8 cellular contexts compared by ENCODE assay signal in the genomic region with DNA sequence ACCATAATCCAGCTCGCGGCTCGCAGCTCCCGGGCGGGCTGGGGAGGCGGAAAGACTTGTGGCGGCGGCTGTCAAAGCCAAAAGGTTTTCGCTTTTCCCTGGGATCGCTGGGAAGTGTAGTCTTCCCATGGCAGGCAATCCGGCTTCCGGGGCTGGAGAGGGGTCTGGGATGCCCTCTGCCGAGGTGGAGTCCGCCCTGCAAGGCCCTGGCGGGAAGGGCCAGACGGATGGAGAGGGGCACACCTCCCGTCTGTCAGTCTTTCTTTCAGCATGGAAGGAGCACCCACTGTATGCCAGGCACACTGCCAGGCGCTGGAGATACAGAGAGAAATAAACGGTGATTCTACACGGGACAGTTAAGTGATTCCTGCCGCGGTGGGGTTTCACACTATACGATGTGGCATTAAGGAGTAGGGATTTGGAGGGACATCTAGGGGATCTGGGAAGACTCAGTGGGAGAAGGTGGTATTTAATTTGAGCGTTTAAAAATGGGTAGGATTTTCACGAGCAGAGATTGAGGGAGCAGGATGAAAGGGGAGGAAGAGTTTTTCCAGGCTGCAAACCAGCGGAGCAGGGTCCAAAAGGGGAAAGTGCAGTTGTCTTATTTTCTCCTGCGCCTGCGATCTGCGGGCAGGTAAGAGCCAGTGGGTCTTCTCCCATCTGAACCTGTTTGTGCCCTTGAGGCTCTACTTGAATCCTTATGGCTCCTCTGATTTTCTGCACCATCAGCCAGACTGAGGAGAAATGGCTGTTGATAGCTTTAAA. TPM values are rescaled to one million over a fixed set of nuclear protein-coding genes. Genes with fewer than 3 reads are reported as not detected.
A peak's percentile ranks its signal among the peaks of the same experiment; 100 is the strongest.
DNase-seq lines count a peak whose midpoint lies in the region; ATAC-seq and TF ChIP-seq lines count a peak whose summit lies in the region.

TSS of gene BACE1 (minus strand) at position 60 of the 765 bp plus-strand sequence. CDS start 461 bp downstream, outside the sequence.

- TF ChIP-seq EP300 in gastroesophageal sphincter (IDR thresholded peaks at IDR 0.05) = no peak

- WGBS in gastroesophageal sphincter (ENCODE audit: low coverage in 1 of 2), 2 donors = 8 to 10% methylated on average over 6 to 16 of the region's 29 CpGs
- 5% methylated on average over 29 of the region's 29 CpGs for WGBS in aorta, 2 donors

- H3K27me3 ChIP-seq in H7 (ENCODE audit: control insufficient read depth, insufficient read depth, low read length) (peaks cover 4% of the 10 kb centered on the region; the same call in 1 of the 2 replicates), gastroesophageal sphincter (no peaks in the 10 kb centered on the region), aorta (ENCODE audit: control insufficient read depth in 1 of 2, insufficient read depth in 2 of 2, low read length in 1 of 2) (no peaks in the 10 kb centered on the region)

- H3K4me1 ChIP-seq in gastroesophageal sphincter (peaks cover 0 to 31% (median 13%) of the 10 kb centered on the region in 3 donors), aorta (ENCODE audit: control insufficient read depth in 1 of 2, insufficient read depth in 2 of 2, low read length in 2 of 2) (no peaks in the 10 kb centered on the region)

- H3K27ac ChIP-seq in gastroesophageal sphincter (peak within 1 kb of the TSS in 3 of 4 donors; percentile 73 to 81 (median 79)), aorta (ENCODE audit: low read depth in 1 of 2, low read length in 2 of 2) (peak within 1 kb of the TSS in 1 of 2 donors; percentile 49)

- ATAC-seq in gastroesophageal sphincter (peak; percentile 93), aorta (ENCODE audit: low FRiP score) (peak; percentile 90), GM21717 (IDR thresholded peaks at IDR 0.05; ENCODE audit: unreplicated experiment) (no peak)
- ATAC-seq in naive thymus-derived CD8-positive, alpha-beta T cell = peak; percentile 36 to 41

- no peaks in the 10 kb centered on the region for H3K36me3 ChIP-seq in H7 (replicated peaks; ENCODE audit: control insufficient read depth, insufficient read depth, low read length)
- no peaks in the 10 kb centered on the region for H3K36me3 ChIP-seq in gastroesophageal sphincter
- no peaks in the 10 kb centered on the region for H3K36me3 ChIP-seq in aorta (ENCODE audit: control insufficient read depth in 1 of 2, insufficient read depth in 2 of 2, low read length in 1 of 2)

- peaks cover 14% of the 10 kb centered on the region for H3K27me3 Mint-ChIP-seq in activated naive CD8-positive, alpha-beta T cell
- peaks cover 16 to 48% (median 25%) of the 10 kb centered on the region in 5 donors for H3K27me3 Mint-ChIP-seq in naive thymus-derived CD8-positive, alpha-beta T cell

- DNase-seq in AG20443 (ENCODE audit: low spot score) (peak; percentile 94), H7 (peak; percentile 96), NCI-H524 (lab: John Stamatoyannopoulos, UW) (peak; percentile 71 to 89), aorta (peak; percentile 88 to 94)
- DNase-seq in naive thymus-derived CD8-positive, alpha-beta T cell = peak in 2 of 10 donors; percentile 8 to 12

- peak within 1 kb of the TSS; percentile 86 for H3K4me3 Mint-ChIP-seq in activated naive CD8-positive, alpha-beta T cell
- H3K4me3 Mint-ChIP-seq in naive thymus-derived CD8-positive, alpha-beta T cell = peak within 1 kb of the TSS; percentile 53 to 87 (median 84)

- intact Hi-C loops in aorta (cut with DNase I) = loop anchor here in 1 of 2 donors (5.0 kb wide), 1 partner anchor 84 kb away; the partner anchor contains the start of genes PCSK7 and RNF214

- H3K4me3 ChIP-seq in H7 (ENCODE audit: insufficient read depth, low read depth, low read length) (peak within 1 kb of the TSS; percentile 59), gastroesophageal sphincter (peak within 1 kb of the TSS; percentile 92 to 93), aorta (ENCODE audit: low read length in 2 of 2) (peak within 1 kb of the TSS; percentile 76 to 84)

- no peak within 1 kb of the TSS for H3K27ac Mint-ChIP-seq in activated naive CD8-positive, alpha-beta T cell
- H3K27ac Mint-ChIP-seq in naive thymus-derived CD8-positive, alpha-beta T cell = peak within 1 kb of the TSS in 5 of 10 donors; percentile 2 to 67 (median 27)

- H3K36me3 Mint-ChIP-seq in activated naive CD8-positive, alpha-beta T cell = no peaks in the 10 kb centered on the region
- H3K36me3 Mint-ChIP-seq in naive thymus-derived CD8-positive, alpha-beta T cell = no peaks in the 10 kb centered on the region

- POLR2A ChIA-PET in naive thymus-derived CD8-positive, alpha-beta T cell (lab: Charles Lee) = interaction anchor here (0.6 kb wide), 1 partner anchor 81 kb away, joined by 3 read pairs; no protein-coding TSS in a partner anchor

- H3K9me3 ChIP-seq in gastroesophageal sphincter (no peaks in the 10 kb centered on the region), aorta (ENCODE audit: control insufficient read depth, low read length) (no peaks in the 10 kb centered on the region)

- no peak for TF ChIP-seq POLR2A in gastroesophageal sphincter (IDR thresholded peaks at IDR 0.05)

- H3K9me3 Mint-ChIP-seq in activated naive CD8-positive, alpha-beta T cell (ENCODE audit: low read depth) = no peaks in the 10 kb centered on the region
- H3K9me3 Mint-ChIP-seq in naive thymus-derived CD8-positive, alpha-beta T cell = no peaks in the 10 kb centered on the region

- TF ChIP-seq CTCF in gastroesophageal sphincter (IDR thresholded peaks at IDR 0.05) = peak in 1 of 4 experiments; percentile 63

- peaks cover 13% of the 10 kb centered on the region for H3K4me1 Mint-ChIP-seq in activated naive CD8-positive, alpha-beta T cell (ENCODE audit: low read depth)
- H3K4me1 Mint-ChIP-seq in naive thymus-derived CD8-positive, alpha-beta T cell = peaks cover 4 to 20% (median 11%) of the 10 kb centered on the region in 4 donors

RNA-seq across cellular contexts. Expression of gene BACE1, which starts in this region (rescaled TPM):
- total RNA-seq in H7 (2014; rRNA removed; shearing (Covaris generic)) = 7.4 and 12.4 TPM in 2 replicates
- total RNA-seq in gastroesophageal sphincter (10 to 100 TPM; 19.2 to 45.4 (median 22.2) TPM), aorta (10 to 100 TPM; 29.0 to 36.3 TPM)
- total RNA-seq in naive thymus-derived CD8-positive, alpha-beta T cell = under 1 TPM; 0.25 to 0.29 TPM
- under 1 TPM in 2 of 3 donors, not detected in 1; 0.08 to 0.41 TPM for polyA plus RNA-seq in naive thymus-derived CD8-positive, alpha-beta T cell
- polyA plus RNA-seq in aorta = 10 to 100 TPM in 1 of 2 donors, 1 to 10 TPM in 1; 5.5 to 20.7 TPM

Comparison
In these comparisons a context has a peak if more than half of its experiments do, and no peak if none do; other contexts are left out.
1. RNA of gene BACE1 (polyA plus RNA-seq): 5.5 to 20.7 TPM in aorta; 0.08 to 0.41 TPM in naive thymus-derived CD8-positive, alpha-beta T cell; every median in the first group is over 4 times any median in the second.
2. Peak in ATAC-seq in naive thymus-derived CD8-positive, alpha-beta T cell; RNA of the gene not detected or under 1 TPM.
3. Peak in every context shown above with its lines, with median percentiles within 50 percentile points of each other: H3K4me3 ChIP-seq.